ENCODE assay signal across 1 cellular context in the genomic region with DNA sequence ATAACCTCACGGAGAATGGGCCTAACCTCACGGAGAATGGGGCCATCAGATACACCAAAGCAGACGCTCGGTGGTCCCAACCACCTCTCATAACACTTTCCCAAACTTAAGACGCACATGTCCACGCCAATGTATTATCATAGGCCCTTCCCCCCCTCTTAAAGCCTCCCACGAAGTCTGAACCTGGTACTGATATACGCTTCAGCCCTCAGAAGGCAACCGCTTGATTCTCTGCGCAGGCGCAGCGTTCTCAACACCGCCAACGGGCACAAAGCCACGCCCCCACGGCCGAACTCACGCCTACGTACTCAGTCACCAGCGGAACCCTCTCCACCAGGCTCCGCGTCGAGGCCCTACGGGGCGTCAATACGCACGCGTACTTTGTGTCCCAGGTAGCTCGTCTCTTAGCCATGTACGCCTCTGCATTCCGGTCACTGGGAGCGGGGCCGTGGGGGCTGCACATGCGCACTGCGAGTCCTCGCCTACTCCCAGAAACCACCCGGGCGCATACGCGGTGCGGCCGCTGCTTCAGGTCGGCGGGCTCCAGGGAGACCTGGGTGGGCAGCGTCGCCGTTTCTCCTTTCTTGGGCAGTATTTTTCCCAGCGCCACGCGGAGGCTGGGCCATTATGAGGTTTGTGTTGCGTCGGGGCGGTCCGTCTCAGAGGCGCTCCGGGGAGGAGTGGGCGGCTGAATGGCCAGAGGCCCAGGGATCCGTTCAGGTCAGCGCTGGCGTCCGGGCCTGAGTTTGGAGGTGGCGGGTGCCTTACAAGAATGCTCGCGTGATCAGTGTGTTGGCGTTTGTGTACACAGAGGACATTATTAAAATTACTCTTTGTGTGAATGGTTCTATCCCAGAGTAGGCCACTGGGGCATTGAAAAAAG.
A peak's percentile ranks its signal among the peaks of the same experiment; 100 is the strongest.
TF ChIP-seq lines count a peak whose summit lies in the region.

No MANE protein-coding gene starts in this region.

TF ChIP-seq in K562, 482 proteins besides CTCF, POLR2A, EP300 and RAD21 (continues in another document):
- TF ChIP-seq, protein P1, sequence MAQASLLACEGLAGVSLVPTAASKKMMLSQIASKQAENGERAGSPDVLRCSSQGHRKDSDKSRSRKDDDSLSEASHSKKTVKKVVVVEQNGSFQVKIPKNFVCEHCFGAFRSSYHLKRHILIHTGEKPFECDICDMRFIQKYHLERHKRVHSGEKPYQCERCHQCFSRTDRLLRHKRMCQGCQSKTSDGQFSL (CRISPR knock-in tag; IDR thresholded peaks at IDR 0.05): 0 out of 2 replicates have a peak, but pooled peaks have one; percentile 13
- TF ChIP-seq, protein P1 (tag; IDR thresholded peaks at IDR 0.05): no peak
- TF ChIP-seq, protein P2, sequence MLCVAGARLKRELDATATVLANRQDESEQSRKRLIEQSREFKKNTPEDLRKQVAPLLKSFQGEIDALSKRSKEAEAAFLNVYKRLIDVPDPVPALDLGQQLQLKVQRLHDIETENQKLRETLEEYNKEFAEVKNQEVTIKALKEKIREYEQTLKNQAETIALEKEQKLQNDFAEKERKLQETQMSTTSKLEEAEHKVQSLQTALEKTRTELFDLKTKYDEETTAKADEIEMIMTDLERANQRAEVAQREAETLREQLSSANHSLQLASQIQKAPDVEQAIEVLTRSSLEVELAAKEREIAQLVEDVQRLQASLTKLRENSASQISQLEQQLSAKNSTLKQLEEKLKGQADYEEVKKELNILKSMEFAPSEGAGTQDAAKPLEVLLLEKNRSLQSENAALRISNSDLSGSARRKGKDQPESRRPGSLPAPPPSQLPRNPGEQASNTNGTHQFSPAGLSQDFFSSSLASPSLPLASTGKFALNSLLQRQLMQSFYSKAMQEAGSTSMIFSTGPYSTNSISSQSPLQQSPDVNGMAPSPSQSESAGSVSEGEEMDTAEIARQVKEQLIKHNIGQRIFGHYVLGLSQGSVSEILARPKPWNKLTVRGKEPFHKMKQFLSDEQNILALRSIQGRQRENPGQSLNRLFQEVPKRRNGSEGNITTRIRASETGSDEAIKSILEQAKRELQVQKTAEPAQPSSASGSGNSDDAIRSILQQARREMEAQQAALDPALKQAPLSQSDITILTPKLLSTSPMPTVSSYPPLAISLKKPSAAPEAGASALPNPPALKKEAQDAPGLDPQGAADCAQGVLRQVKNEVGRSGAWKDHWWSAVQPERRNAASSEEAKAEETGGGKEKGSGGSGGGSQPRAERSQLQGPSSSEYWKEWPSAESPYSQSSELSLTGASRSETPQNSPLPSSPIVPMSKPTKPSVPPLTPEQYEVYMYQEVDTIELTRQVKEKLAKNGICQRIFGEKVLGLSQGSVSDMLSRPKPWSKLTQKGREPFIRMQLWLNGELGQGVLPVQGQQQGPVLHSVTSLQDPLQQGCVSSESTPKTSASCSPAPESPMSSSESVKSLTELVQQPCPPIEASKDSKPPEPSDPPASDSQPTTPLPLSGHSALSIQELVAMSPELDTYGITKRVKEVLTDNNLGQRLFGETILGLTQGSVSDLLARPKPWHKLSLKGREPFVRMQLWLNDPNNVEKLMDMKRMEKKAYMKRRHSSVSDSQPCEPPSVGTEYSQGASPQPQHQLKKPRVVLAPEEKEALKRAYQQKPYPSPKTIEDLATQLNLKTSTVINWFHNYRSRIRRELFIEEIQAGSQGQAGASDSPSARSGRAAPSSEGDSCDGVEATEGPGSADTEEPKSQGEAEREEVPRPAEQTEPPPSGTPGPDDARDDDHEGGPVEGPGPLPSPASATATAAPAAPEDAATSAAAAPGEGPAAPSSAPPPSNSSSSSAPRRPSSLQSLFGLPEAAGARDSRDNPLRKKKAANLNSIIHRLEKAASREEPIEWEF (CRISPR knock-in tag; IDR thresholded peaks at IDR 0.05): no peak
- TF ChIP-seq, protein P3, sequence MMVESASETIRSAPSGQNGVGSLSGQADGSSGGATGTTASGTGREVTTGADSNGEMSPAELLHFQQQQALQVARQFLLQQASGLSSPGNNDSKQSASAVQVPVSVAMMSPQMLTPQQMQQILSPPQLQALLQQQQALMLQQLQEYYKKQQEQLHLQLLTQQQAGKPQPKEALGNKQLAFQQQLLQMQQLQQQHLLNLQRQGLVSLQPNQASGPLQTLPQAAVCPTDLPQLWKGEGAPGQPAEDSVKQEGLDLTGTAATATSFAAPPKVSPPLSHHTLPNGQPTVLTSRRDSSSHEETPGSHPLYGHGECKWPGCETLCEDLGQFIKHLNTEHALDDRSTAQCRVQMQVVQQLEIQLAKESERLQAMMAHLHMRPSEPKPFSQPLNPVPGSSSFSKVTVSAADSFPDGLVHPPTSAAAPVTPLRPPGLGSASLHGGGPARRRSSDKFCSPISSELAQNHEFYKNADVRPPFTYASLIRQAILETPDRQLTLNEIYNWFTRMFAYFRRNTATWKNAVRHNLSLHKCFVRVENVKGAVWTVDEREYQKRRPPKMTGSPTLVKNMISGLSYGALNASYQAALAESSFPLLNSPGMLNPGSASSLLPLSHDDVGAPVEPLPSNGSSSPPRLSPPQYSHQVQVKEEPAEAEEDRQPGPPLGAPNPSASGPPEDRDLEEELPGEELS (CRISPR knock-in tag; IDR thresholded peaks at IDR 0.05; ENCODE audit: borderline replicate concordance): peak; percentile 77; the same call in 1 of the 2 replicates
- TF ChIP-seq RBFOX2 (IDR thresholded peaks at IDR 0.05; ENCODE audit: low read depth, low read length) (peak; percentile 95), ZNF121 (CRISPR knock-in tag; conservative IDR thresholded peaks at IDR 0.05) (0 out of 2 replicates have a peak, but pooled peaks have one; percentile 26), ZNF143 (CRISPR knock-in tag; IDR thresholded peaks at IDR 0.05) (peak; percentile 65), GTF2A2 (tag; IDR thresholded peaks at IDR 0.05) (no peak), NELFE (IDR thresholded peaks at IDR 0.05; ENCODE audit: insufficient read depth, insufficient read length) (no peak), NFATC3 (IDR thresholded peaks at IDR 0.05) (no peak), TOE1 (IDR thresholded peaks at IDR 0.05; ENCODE audit: borderline replicate concordance) (no peak), TOE1 (CRISPR knock-in tag; IDR thresholded peaks at IDR 0.05; ENCODE audit: borderline replicate concordance, low read depth) (no peak), FUS (optimal IDR thresholded peaks at IDR 0.05; ENCODE audit: low read depth, low read length) (no peak), POLR2AphosphoS5 (IDR thresholded peaks at IDR 0.05; ENCODE audit: control insufficient read depth, insufficient read depth, low read depth, low read length) (peak; percentile 70; the same call in 1 of the 2 replicates), BDP1 (IDR thresholded peaks at IDR 0.05; ENCODE audit: insufficient read depth, insufficient read length) (no peak), ZNF77 (CRISPR knock-in tag; IDR thresholded peaks at IDR 0.05) (no peak), HNRNPK (IDR thresholded peaks at IDR 0.05; ENCODE audit: low read depth, low read length, poor library complexity, severe bottlenecking) (no peak), FIP1L1 (IDR thresholded peaks at IDR 0.05; ENCODE audit: low read depth, low read length, poor library complexity, severe bottlenecking) (peak; percentile 51), LCOR (CRISPR knock-in tag; IDR thresholded peaks at IDR 0.05) (no peak), SMAD4 (CRISPR knock-in tag; conservative IDR thresholded peaks at IDR 0.05) (peak; percentile 33; the same call in 1 of the 2 replicates), CREM (IDR thresholded peaks at IDR 0.05; ENCODE audit: low read depth) (peak; percentile 67), KDM4B (IDR thresholded peaks at IDR 0.05; ENCODE audit: borderline replicate concordance in 2 of 2, low read depth in 1 of 2) (peak in 1 of 2 experiments; percentile 64; a peak in 1 of 4 replicates), ZFP36 (IDR thresholded peaks at IDR 0.05; ENCODE audit: low read depth, low read length, partially characterized antibody) (no peak), ATF1 (CRISPR knock-in tag; IDR thresholded peaks at IDR 0.05) (no peak), ATF1 (tag; IDR thresholded peaks at IDR 0.05) (peak; percentile 82), ZNF239 (CRISPR knock-in tag; IDR thresholded peaks at IDR 0.05) (no peak), ZNF212 (CRISPR knock-in tag; IDR thresholded peaks at IDR 0.05) (no peak), RBM34 (IDR thresholded peaks at IDR 0.05; ENCODE audit: borderline replicate concordance, insufficient read depth, low read length) (no peak), ZNF224 (CRISPR knock-in tag; IDR thresholded peaks at IDR 0.05) (no peak), ZNF717 (CRISPR knock-in tag; IDR thresholded peaks at IDR 0.05) (no peak), ZNF140 (CRISPR knock-in tag; IDR thresholded peaks at IDR 0.05) (no peak), ZFX (CRISPR knock-in tag; IDR thresholded peaks at IDR 0.05) (peak; percentile 86), NEUROD1 (IDR thresholded peaks at IDR 0.05; ENCODE audit: borderline replicate concordance, low read depth, low read length, partially characterized antibody) (peak; percentile 11), SMAD2 (IDR thresholded peaks at IDR 0.05; ENCODE audit: low read depth, low read length) (no peak), TEAD4 (IDR thresholded peaks at IDR 0.05; ENCODE audit: low read length) (no peak; the same call in 1 of the 2 replicates), TEAD4 (CRISPR knock-in tag; IDR thresholded peaks at IDR 0.05; ENCODE audit: borderline replicate concordance) (no peak), KLF1 (tag; IDR thresholded peaks at IDR 0.05) (no peak; the same call in 1 of the 2 replicates)
- TF ChIP-seq, protein P4, sequence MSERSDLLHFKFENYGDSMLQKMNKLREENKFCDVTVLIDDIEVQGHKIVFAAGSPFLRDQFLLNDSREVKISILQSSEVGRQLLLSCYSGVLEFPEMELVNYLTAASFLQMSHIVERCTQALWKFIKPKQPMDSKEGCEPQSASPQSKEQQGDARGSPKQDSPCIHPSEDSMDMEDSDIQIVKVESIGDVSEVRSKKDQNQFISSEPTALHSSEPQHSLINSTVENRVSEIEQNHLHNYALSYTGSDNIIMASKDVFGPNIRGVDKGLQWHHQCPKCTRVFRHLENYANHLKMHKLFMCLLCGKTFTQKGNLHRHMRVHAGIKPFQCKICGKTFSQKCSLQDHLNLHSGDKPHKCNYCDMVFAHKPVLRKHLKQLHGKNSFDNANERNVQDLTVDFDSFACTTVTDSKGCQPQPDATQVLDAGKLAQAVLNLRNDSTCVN (CRISPR knock-in tag; IDR thresholded peaks at IDR 0.05): no peak
- TF ChIP-seq, protein P5, sequence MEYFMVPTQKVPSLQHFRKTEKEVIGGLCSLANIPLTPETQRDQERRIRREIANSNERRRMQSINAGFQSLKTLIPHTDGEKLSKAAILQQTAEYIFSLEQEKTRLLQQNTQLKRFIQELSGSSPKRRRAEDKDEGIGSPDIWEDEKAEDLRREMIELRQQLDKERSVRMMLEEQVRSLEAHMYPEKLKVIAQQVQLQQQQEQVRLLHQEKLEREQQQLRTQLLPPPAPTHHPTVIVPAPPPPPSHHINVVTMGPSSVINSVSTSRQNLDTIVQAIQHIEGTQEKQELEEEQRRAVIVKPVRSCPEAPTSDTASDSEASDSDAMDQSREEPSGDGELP (CRISPR knock-in tag; IDR thresholded peaks at IDR 0.05; ENCODE audit: borderline replicate concordance): peak; percentile 49; the same call in 1 of the 2 replicates
- TF ChIP-seq, protein P6, sequence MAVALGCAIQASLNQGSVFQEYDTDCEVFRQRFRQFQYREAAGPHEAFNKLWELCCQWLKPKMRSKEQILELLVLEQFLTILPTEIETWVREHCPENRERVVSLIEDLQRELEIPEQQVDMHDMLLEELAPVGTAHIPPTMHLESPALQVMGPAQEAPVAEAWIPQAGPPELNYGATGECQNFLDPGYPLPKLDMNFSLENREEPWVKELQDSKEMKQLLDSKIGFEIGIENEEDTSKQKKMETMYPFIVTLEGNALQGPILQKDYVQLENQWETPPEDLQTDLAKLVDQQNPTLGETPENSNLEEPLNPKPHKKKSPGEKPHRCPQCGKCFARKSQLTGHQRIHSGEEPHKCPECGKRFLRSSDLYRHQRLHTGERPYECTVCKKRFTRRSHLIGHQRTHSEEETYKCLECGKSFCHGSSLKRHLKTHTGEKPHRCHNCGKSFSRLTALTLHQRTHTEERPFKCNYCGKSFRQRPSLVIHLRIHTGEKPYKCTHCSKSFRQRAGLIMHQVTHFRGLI (CRISPR knock-in tag; IDR thresholded peaks at IDR 0.05): peak; percentile 35; the same call in 1 of the 2 replicates
- TF ChIP-seq, protein P7, sequence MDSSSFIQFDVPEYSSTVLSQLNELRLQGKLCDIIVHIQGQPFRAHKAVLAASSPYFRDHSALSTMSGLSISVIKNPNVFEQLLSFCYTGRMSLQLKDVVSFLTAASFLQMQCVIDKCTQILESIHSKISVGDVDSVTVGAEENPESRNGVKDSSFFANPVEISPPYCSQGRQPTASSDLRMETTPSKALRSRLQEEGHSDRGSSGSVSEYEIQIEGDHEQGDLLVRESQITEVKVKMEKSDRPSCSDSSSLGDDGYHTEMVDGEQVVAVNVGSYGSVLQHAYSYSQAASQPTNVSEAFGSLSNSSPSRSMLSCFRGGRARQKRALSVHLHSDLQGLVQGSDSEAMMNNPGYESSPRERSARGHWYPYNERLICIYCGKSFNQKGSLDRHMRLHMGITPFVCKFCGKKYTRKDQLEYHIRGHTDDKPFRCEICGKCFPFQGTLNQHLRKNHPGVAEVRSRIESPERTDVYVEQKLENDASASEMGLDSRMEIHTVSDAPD (CRISPR knock-in tag; IDR thresholded peaks at IDR 0.05): no peak
- TF ChIP-seq, protein P8, sequence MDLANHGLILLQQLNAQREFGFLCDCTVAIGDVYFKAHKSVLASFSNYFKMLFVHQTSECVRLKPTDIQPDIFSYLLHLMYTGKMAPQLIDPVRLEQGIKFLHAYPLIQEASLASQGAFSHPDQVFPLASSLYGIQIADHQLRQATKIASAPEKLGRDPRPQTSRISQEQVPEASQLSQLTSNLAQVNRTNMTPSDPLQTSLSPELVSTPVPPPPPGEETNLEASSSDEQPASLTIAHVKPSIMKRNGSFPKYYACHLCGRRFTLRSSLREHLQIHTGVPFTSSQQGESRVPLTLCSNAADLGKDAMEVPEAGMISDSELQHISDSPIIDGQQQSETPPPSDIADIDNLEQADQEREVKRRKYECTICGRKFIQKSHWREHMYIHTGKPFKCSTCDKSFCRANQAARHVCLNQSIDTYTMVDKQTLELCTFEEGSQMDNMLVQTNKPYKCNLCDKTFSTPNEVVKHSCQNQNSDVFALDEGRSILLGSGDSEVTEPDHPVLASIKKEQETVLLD (IDR thresholded peaks at IDR 0.05): peak; percentile 96
- TF ChIP-seq, protein P9, sequence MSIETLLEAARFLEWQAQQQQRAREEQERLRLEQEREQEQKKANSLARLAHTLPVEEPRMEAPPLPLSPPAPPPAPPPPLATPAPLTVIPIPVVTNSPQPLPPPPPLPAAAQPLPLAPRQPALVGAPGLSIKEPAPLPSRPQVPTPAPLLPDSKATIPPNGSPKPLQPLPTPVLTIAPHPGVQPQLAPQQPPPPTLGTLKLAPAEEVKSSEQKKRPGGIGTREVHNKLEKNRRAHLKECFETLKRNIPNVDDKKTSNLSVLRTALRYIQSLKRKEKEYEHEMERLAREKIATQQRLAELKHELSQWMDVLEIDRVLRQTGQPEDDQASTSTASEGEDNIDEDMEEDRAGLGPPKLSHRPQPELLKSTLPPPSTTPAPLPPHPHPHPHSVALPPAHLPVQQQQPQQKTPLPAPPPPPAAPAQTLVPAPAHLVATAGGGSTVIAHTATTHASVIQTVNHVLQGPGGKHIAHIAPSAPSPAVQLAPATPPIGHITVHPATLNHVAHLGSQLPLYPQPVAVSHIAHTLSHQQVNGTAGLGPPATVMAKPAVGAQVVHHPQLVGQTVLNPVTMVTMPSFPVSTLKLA (conservative IDR thresholded peaks at IDR 0.05): peak in 1 of 2 experiments; percentile 75; a peak in 3 of 4 replicates
